Comparison of ENCODE assay signal across 24 cellular contexts in the genomic region with DNA sequence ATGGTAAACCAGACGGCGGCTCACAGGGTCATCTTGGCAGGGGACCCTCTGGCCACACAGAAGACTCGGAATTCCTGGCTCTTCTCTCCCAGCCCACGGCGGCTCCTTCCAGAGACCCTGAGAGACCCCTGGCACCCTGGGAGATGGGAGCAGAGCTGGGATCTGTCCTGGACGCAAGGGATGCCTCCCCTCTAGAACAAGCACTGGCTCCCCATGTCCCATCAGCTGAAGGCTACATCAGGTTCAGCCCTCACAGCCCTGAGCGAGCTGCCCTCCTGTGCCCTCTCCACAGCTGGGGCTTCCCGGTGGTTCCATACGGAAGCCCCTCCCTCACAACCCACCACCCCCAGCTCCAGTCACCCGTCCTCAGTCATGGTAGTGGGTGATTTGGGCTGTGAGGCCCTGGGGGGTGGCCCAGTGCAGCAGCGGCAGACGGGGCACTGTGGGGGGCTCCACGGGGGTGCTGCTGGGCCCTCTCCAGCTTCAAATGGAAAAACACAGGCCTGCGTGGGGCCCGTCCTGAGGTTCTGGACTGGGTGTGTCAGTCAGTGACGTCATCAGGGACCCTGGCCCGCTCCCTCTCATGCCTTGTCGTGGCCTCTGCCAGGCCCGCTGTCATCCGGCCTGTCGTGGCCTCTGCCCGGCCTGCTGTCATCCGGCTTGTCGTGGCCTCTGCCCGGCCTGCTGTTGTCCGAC. TPM values are rescaled to one million over a fixed set of nuclear protein-coding genes. Genes with fewer than 3 reads are reported as not detected.
A peak's percentile ranks its signal among the peaks of the same experiment; 100 is the strongest.
DNase-seq lines count a peak whose midpoint lies in the region; ATAC-seq and TF ChIP-seq lines count a peak whose summit lies in the region.
"Had no signal": no experiment of that assay in that cellular context is flagged by ENCODE, and none has a peak within 500 bp of the region (broad histone marks: within the 10 kb centered on the region; RNA-seq: fewer than 3 reads in every experiment).

No MANE protein-coding gene starts in this region.

- peak overlapping the region; percentile 42 for H3K27ac Mint-ChIP-seq in endodermal cell
- H3K27ac Mint-ChIP-seq: CD4-positive, alpha-beta T cell had no signal

- TF ChIP-seq CTCF in endodermal cell (conservative IDR thresholded peaks at IDR 0.05) (no peak), foreskin keratinocyte (conservative IDR thresholded peaks at IDR 0.05) (no peak)

- no peak overlapping the region for H3K9ac ChIP-seq in endodermal cell (ENCODE audit: extremely low read depth, low read length, poor library complexity, severe bottlenecking)
- H3K9ac ChIP-seq in neuronal stem cell (ENCODE audit: low read depth, low read length, poor library complexity), result no peak overlapping the region

- WGBS in endodermal cell (ENCODE audit: insufficient coverage in 1 of 2, insufficient read length in 1 of 2), 2 experiments, result 93% methylated on average over 22 to 25 of the region's 26 CpGs
- no CpG with 5 or more reads among the region's 26 CpGs for WGBS in neuronal stem cell (ENCODE audit: extremely low coverage in 2 of 2, insufficient read length in 2 of 2, insufficient replicate concordance in 1 of 2), 2 donors

- H3K4me3 ChIP-seq in endodermal cell (ENCODE audit: low read length) (no peak overlapping the region), neuronal stem cell (ENCODE audit: low read length in 2 of 2) (no peak overlapping the region)
- H3K4me3 ChIP-seq: SJCRH30 had no signal

- DNase-seq in Right ventricle myocardium inferior (ENCODE audit: missing footprints) (peak; percentile 45), left ventricle myocardium superior (no peak), endodermal cell (no peak), neuronal stem cell (ENCODE audit: low spot score) (no peak), NCI-H446 (lab: John Stamatoyannopoulos, UW) (no peak), foreskin keratinocyte (no peak)
- DNase-seq: ACHN; CD4-positive, alpha-beta T cell; H7; MV-4-11; NCI-H1436 treated with DMSO at 0.1 percent for 48 hours; NCI-H187 treated with DMSO at 0.1 percent for 48 hours; NCI-H345; NCI-H774; PC-3; SJCRH30 had no signal

- no peak for ATAC-seq in Right ventricle myocardium inferior
- ATAC-seq in left ventricle myocardium superior, result no peak
- ATAC-seq in HG02981 (IDR thresholded peaks at IDR 0.05; ENCODE audit: unreplicated experiment), result no peak
- no peak for ATAC-seq in foreskin keratinocyte
- ATAC-seq: PC-3, SK-N-SH treated with all-trans-retinoic acid at 6 μM for 48 hours had no signal

- no peak overlapping the region for H2BK120ac ChIP-seq in neuronal stem cell (ENCODE audit: low read depth, low read length)

- no peaks in the 10 kb centered on the region for H3K36me3 ChIP-seq in KOPT-K1 (ENCODE audit: insufficient read depth, low read length)
- no peaks in the 10 kb centered on the region for H3K36me3 ChIP-seq in endodermal cell (ENCODE audit: control insufficient read depth, insufficient read depth, low read length)
- H3K36me3 ChIP-seq in neuronal stem cell (replicated peaks in 1 of 2; ENCODE audit: control insufficient read depth in 2 of 2, insufficient read depth in 2 of 2, low read length in 2 of 2), result no peaks in the 10 kb centered on the region
- H3K36me3 ChIP-seq: SJCRH30 had no signal

- H2AFZ ChIP-seq in neuronal stem cell (ENCODE audit: low read length), result no peak overlapping the region

- no peaks in the 10 kb centered on the region for H3K9me3 Mint-ChIP-seq in endodermal cell
- H3K9me3 Mint-ChIP-seq: CD4-positive, alpha-beta T cell had no signal

- peak overlapping the region; percentile 71 for H3K18ac ChIP-seq in neuronal stem cell (ENCODE audit: low read length)

- H3K27me3 ChIP-seq in endodermal cell (ENCODE audit: control insufficient read depth, insufficient read depth, low read length, poor library complexity, severe bottlenecking) (no peaks in the 10 kb centered on the region), neuronal stem cell (ENCODE audit: control insufficient read depth in 3 of 3, insufficient read depth in 3 of 3, low read depth in 1 of 3, low read length in 3 of 3) (peaks cover 0 to 55% (median 0%) of the 10 kb centered on the region in 3 experiments), foreskin keratinocyte (peaks cover 50% of the 10 kb centered on the region)
- H3K27me3 ChIP-seq: SJCRH30 had no signal

- H4K8ac ChIP-seq in neuronal stem cell (ENCODE audit: low read depth, low read length), result no peak overlapping the region

- H2AK5ac ChIP-seq in neuronal stem cell (ENCODE audit: low read depth, low read length), result peak overlapping the region; percentile 90

- no peaks in the 10 kb centered on the region for H3K27me3 Mint-ChIP-seq in endodermal cell (ENCODE audit: insufficient read depth)
- H3K27me3 Mint-ChIP-seq: CD4-positive, alpha-beta T cell had no signal

- H3K27ac ChIP-seq in KOPT-K1 (ENCODE audit: low read depth, low read length, poor library complexity, severe bottlenecking), result peak overlapping the region; percentile 99
- no peak overlapping the region for H3K27ac ChIP-seq in endodermal cell (ENCODE audit: low read depth, low read length)
- H3K27ac ChIP-seq in neuronal stem cell (replicated peaks; ENCODE audit: low read length), result no peak overlapping the region
- H3K27ac ChIP-seq in foreskin keratinocyte, result no peak overlapping the region
- H3K27ac ChIP-seq: 22Rv1, HL-60, SJCRH30 had no signal

- H3K4me1 ChIP-seq in endodermal cell (ENCODE audit: control insufficient read depth, insufficient read depth, low read length), result peaks cover 4% of the 10 kb centered on the region
- peaks cover 0 to 5% of the 10 kb centered on the region in 2 donors for H3K4me1 ChIP-seq in neuronal stem cell (ENCODE audit: control insufficient read depth in 2 of 2, insufficient read depth in 1 of 2, low read depth in 1 of 2, low read length in 2 of 2)
- no peaks in the 10 kb centered on the region for H3K4me1 ChIP-seq in foreskin keratinocyte

- H3K36me3 Mint-ChIP-seq in endodermal cell (ENCODE audit: low read depth), result no peaks in the 10 kb centered on the region

- no peak overlapping the region for H2BK15ac ChIP-seq in neuronal stem cell (ENCODE audit: low read length)

- H2BK12ac ChIP-seq in neuronal stem cell (ENCODE audit: low read length), result no peak overlapping the region

- H3K9me3 ChIP-seq in KOPT-K1 (ENCODE audit: insufficient read depth, low read length, poor library complexity, severe bottlenecking) (no peaks in the 10 kb centered on the region), endodermal cell (ENCODE audit: control insufficient read depth, low read length) (no peaks in the 10 kb centered on the region), neuronal stem cell (replicated peaks in 1 of 2; ENCODE audit: control insufficient read depth in 2 of 2, insufficient read depth in 1 of 2, low read depth in 1 of 2, low read length in 2 of 2) (no peaks in the 10 kb centered on the region)
- H3K9me3 ChIP-seq: SJCRH30 had no signal

- intact Hi-C loops in Right ventricle myocardium inferior (cut with DNase I) (no loop called here), left ventricle myocardium superior (cut with micrococcal nuclease) (no loop called here)

- H3K4me1 Mint-ChIP-seq in endodermal cell, result no peaks in the 10 kb centered on the region

- no peak overlapping the region for H4K91ac ChIP-seq in neuronal stem cell (ENCODE audit: low read depth, low read length, poor library complexity)

- peak overlapping the region; percentile 76 for H3K4ac ChIP-seq in neuronal stem cell (ENCODE audit: low read length)

- peaks cover 2% of the 10 kb centered on the region for H3K79me1 ChIP-seq in neuronal stem cell (ENCODE audit: low read depth, low read length)

- H3K14ac ChIP-seq in neuronal stem cell (ENCODE audit: low read length), result no peak overlapping the region

- no peak overlapping the region for H3K23ac ChIP-seq in neuronal stem cell (ENCODE audit: low read depth, low read length, poor library complexity)

- no peak overlapping the region for H3K4me3 Mint-ChIP-seq in endodermal cell
- H3K4me3 Mint-ChIP-seq: CD4-positive, alpha-beta T cell had no signal

- H3K4me2 ChIP-seq in neuronal stem cell (ENCODE audit: insufficient read depth, low read length, poor library complexity, severe bottlenecking), result no peak overlapping the region

- peak overlapping the region; percentile 87 for H2BK5ac ChIP-seq in neuronal stem cell (ENCODE audit: low read length)

RNA-seq across cellular contexts. Expression of a gene that starts 13.0 kb away (rescaled TPM):
- 11.1 TPM for total RNA-seq in Right ventricle myocardium inferior
- total RNA-seq in left ventricle myocardium superior, result 11.5 TPM
- total RNA-seq in endodermal cell, result 1 to 10 TPM; 1.0 to 3.1 TPM
- 5.5 TPM for polyA plus RNA-seq in endodermal cell (2013, experiment 1 of 2)
- 4.3 TPM for polyA plus RNA-seq in endodermal cell (2013, experiment 2 of 2)
- polyA plus RNA-seq in neuronal stem cell (2013, experiment 1 of 2), result 8.3 TPM
- 8.0 TPM for polyA plus RNA-seq in neuronal stem cell (2013, experiment 2 of 2)
- 0.18 and 0.20 TPM in 2 replicates for total RNA-seq in foreskin keratinocyte
- polyA plus RNA-seq in foreskin keratinocyte, result 0.09 and 0.18 TPM in 2 replicates
- total RNA-seq: LHCN-M2, MCF 10A, PC-3 had no signal
- polyA plus RNA-seq: BJ had no signal
